ENCODE assay signal across 15 cellular contexts in genomic region chr15:88658972-88659931, GRCh38. TPM values are rescaled to one million over a fixed set of nuclear protein-coding genes. Genes with fewer than 3 reads are reported as not detected.
A peak's percentile ranks its signal among the peaks of the same experiment; 100 is the strongest.
DNase-seq lines count a peak whose midpoint lies in the region; ATAC-seq, FAIRE-seq and TF ChIP-seq lines count a peak whose summit lies in the region.
"Had no signal": no experiment of that assay in that cellular context is flagged by ENCODE, and none has a peak within 500 bp of the region (broad histone marks: within the 10 kb centered on the region; RNA-seq: fewer than 3 reads in every experiment).

No MANE protein-coding gene starts in this region.

- H3K36me3 ChIP-seq in left lung: peaks cover 0 to 4% of the 10 kb centered on the region in 2 donors
- H3K36me3 ChIP-seq: uterus had no signal

- H3K4me3 ChIP-seq in left lung: no peak overlapping the region
- H3K4me3 ChIP-seq: GM12878, uterus had no signal

- DNase-seq in activated naive CD4-positive, alpha-beta T cell treated with Interleukin-2 at 50 U/mL for 16 hours: no peak
- DNase-seq in MCF 10A (ENCODE audit: unreplicated experiment) (peak; percentile 80), left lung (no peak), urothelium cell line (ENCODE audit: low spot score) (peak; percentile 57), DMS53 treated with DMSO at 0.1 percent for 48 hours (lab: John Stamatoyannopoulos, UW; ENCODE audit: unreplicated experiment) (no peak), NCI-H748 treated with DMSO at 0.1 percent for 48 hours (lab: John Stamatoyannopoulos, UW) (no peak)
- DNase-seq: hippocampal formation; Karpas-422; stimulated activated CD4-positive, alpha-beta T cell treated with anti-CD3 and anti-CD28 coated beads, Interleukin-4, amount 100 ng/mL, for 24 hours; uterus had no signal

- no peaks in the 10 kb centered on the region for H3K9me3 ChIP-seq in left lung
- H3K9me3 ChIP-seq: uterus had no signal

- ATAC-seq in left lung (peak; percentile 32), GM21723 (IDR thresholded peaks at IDR 0.05; ENCODE audit: unreplicated experiment) (no peak)
- ATAC-seq: GM12878 had no signal

- intact Hi-C loops in MCF 10A (cut with micrococcal nuclease) (loop anchor here (5.0 to 10.0 kb wide), 2 partner anchors 146 to 218 kb away; partner anchors contain the start of gene ACAN), left lung (cut with DNase I) (no loop called here)

- no TSS peak for BruUV-seq in MCF 10A (replicated peaks; lab: Mats Ljungman, UMichigan)

- TF ChIP-seq CTCF in MCF 10A (IDR thresholded peaks at IDR 0.05; ENCODE audit: unreplicated experiment) (no peak), left lung (IDR thresholded peaks at IDR 0.05) (no peak)

- peak overlapping the region in 1 of 2 donors; percentile 37 for H3K27ac ChIP-seq in left lung
- H3K27ac ChIP-seq: uterus, VCaP had no signal

- H3K27me3 Mint-ChIP-seq in activated naive CD4-positive, alpha-beta T cell treated with anti-CD3 and anti-CD28 coated beads, Interleukin-2, amount 50 U/mL, for 24 hours: no peaks in the 10 kb centered on the region
- H3K27me3 Mint-ChIP-seq in MCF 10A (ENCODE audit: insufficient read depth, unreplicated experiment): no peaks in the 10 kb centered on the region

- H3K4me1 ChIP-seq in left lung: peaks cover 0 to 4% of the 10 kb centered on the region in 2 donors
- H3K4me1 ChIP-seq: uterus had no signal

- no peaks in the 10 kb centered on the region for H3K27me3 ChIP-seq in left lung

- no peaks in the 10 kb centered on the region for H3K9me3 Mint-ChIP-seq in activated naive CD4-positive, alpha-beta T cell treated with anti-CD3 and anti-CD28 coated beads, Interleukin-2, amount 50 U/mL, for 24 hours
- H3K9me3 Mint-ChIP-seq in MCF 10A (ENCODE audit: unreplicated experiment): no peaks in the 10 kb centered on the region

- H3K36me3 Mint-ChIP-seq in activated naive CD4-positive, alpha-beta T cell treated with anti-CD3 and anti-CD28 coated beads, Interleukin-2, amount 50 U/mL, for 24 hours: no peaks in the 10 kb centered on the region
- no peaks in the 10 kb centered on the region for H3K36me3 Mint-ChIP-seq in MCF 10A (ENCODE audit: insufficient read depth, unreplicated experiment)

- peaks cover 76% of the 10 kb centered on the region for H3K4me1 Mint-ChIP-seq in activated naive CD4-positive, alpha-beta T cell treated with anti-CD3 and anti-CD28 coated beads, Interleukin-2, amount 50 U/mL, for 24 hours
- peaks cover 46% of the 10 kb centered on the region for H3K4me1 Mint-ChIP-seq in MCF 10A (ENCODE audit: insufficient read depth, unreplicated experiment)
- H3K4me1 Mint-ChIP-seq: nephron had no signal

- POLR2A ChIA-PET in MCF 10A (lab: Yijun Ruan, JAX): interaction anchor here (0.7 to 1.6 kb wide), 6 partner anchors 21 to 241 kb away, joined by 3 to 4 read pairs (median 3); partner anchors contain the start of gene ISG20

- H3K27ac Mint-ChIP-seq in activated naive CD4-positive, alpha-beta T cell treated with anti-CD3 and anti-CD28 coated beads, Interleukin-2, amount 50 U/mL, for 24 hours: peak overlapping the region; percentile 66
- peak overlapping the region; percentile 26 for H3K27ac Mint-ChIP-seq in MCF 10A (ENCODE audit: low read depth, unreplicated experiment)
- H3K27ac Mint-ChIP-seq: nephron had no signal

- H3K4me3 Mint-ChIP-seq in activated naive CD4-positive, alpha-beta T cell treated with anti-CD3 and anti-CD28 coated beads, Interleukin-2, amount 50 U/mL, for 24 hours: no peak overlapping the region
- peak overlapping the region; percentile 18 for H3K4me3 Mint-ChIP-seq in MCF 10A (ENCODE audit: unreplicated experiment)
- H3K4me3 Mint-ChIP-seq: nephron had no signal

- CTCF ChIA-PET in MCF 10A (lab: Yijun Ruan, JAX): interaction anchor here (0.6 to 5.2 kb wide), 25 partner anchors 8 to 512 kb away, joined by 3 to 35 read pairs (median 4); no protein-coding TSS in a partner anchor

- no peak for FAIRE-seq in urothelium cell line (lab: Jason Lieb, UNC)
- FAIRE-seq: GM12878 had no signal

RNA-seq across cellular contexts. Expression of gene ISG20, which starts 20.4 kb away (rescaled TPM):
- total RNA-seq in MCF 10A (2022) (9.7 and 20.0 TPM in 2 replicates), left lung (10 to 100 TPM; 15.8 to 23.6 TPM)

RNA-seq across cellular contexts. Expression of gene AEN, which starts 38.1 kb away (rescaled TPM):
- total RNA-seq in MCF 10A (2022) (48.7 and 67.6 TPM in 2 replicates), left lung (10 to 100 TPM; 18.8 to 20.7 TPM)

Comparison
In these comparisons a context has a peak if more than half of its experiments do, and no peak if none do; other contexts are left out.
1. DNase-seq: peak in MCF 10A (single experiment) and urothelium cell line (single experiment); none in activated naive CD4-positive, alpha-beta T cell treated with Interleukin-2 at 50 U/mL for 16 hours (single experiment), left lung (0 of 2), DMS53 treated with DMSO at 0.1 percent for 48 hours (single experiment) and NCI-H748 treated with DMSO at 0.1 percent for 48 hours (single experiment).